In the genomic region with DNA sequence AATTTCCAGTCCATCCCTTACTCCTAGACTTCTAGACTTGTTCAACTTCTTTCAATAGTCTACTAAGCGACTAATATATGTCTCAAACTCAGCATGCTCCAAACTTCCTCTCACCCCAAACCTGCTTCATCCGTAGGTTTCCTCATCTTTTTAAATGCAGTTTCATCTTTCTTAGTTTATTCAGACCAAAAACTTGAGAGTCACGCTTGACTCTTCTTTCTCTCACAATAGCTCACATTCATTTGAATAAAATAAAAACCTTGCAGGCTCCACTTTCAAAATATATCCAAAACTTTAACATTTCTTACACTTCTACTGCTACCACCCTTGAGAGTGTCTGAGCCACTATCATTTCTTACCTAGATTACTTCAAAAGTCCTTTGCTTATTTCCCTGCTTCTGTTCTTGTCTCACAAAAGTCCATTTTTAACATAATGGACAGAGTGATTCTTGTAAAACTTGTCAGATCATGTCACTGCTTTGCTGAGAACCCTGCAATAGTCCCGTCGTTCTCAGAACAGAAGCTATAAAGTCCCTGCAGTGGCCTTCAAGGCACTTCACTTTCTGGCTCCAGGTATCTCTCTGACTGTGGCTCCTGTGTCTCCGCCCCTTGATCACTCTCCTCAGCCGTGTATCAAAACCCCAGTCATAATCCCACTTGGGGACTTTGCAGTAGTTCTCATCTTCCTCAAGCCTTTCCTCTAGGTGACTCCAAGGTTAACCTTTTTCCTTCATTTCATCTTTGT, we compare ENCODE assay signal across 20 cellular contexts.
DNase-seq lines count a peak whose midpoint lies in the region; ATAC-seq and TF ChIP-seq lines count a peak whose summit lies in the region.
"Had no signal": no experiment of that assay in that cellular context is flagged by ENCODE, and none has a peak within 500 bp of the region (broad histone marks: within the 10 kb centered on the region; RNA-seq: fewer than 3 reads in every experiment).

No MANE protein-coding gene starts in this region.

- peaks cover 3% of the 10 kb centered on the region for H3K27me3 Mint-ChIP-seq in GM23338 (ENCODE audit: insufficient read depth, low read depth, poor library complexity)
- H3K27me3 Mint-ChIP-seq in naive B cell: no peaks in the 10 kb centered on the region
- H3K27me3 Mint-ChIP-seq in endodermal cell (ENCODE audit: insufficient read depth): no peaks in the 10 kb centered on the region
- H3K27me3 Mint-ChIP-seq: CD4-positive, alpha-beta T cell had no signal

- H3K9me3 ChIP-seq in endodermal cell (ENCODE audit: control insufficient read depth, low read length): no peaks in the 10 kb centered on the region
- H3K9me3 ChIP-seq: breast epithelium, suprapubic skin had no signal

- H4K20me1 ChIP-seq in GM23338 (replicated peaks; ENCODE audit: insufficient read depth): no peaks in the 10 kb centered on the region

- no peaks in the 10 kb centered on the region for H3K79me2 ChIP-seq in GM23338 (replicated peaks; ENCODE audit: insufficient read depth)

- no peak overlapping the region for H3K27ac ChIP-seq in GM23338 (ENCODE audit: low read depth)
- H3K27ac ChIP-seq in endodermal cell (ENCODE audit: low read depth, low read length): no peak overlapping the region
- H3K27ac ChIP-seq: breast epithelium, KMS-11, suprapubic skin had no signal

- H3K36me3 ChIP-seq in GM23338 (ENCODE audit: insufficient read depth) (no peaks in the 10 kb centered on the region), endodermal cell (ENCODE audit: control insufficient read depth, insufficient read depth, low read length) (no peaks in the 10 kb centered on the region)
- H3K36me3 ChIP-seq: breast epithelium, suprapubic skin had no signal

- ATAC-seq in GM18867 (IDR thresholded peaks at IDR 0.05; ENCODE audit: unreplicated experiment) (peak; percentile 54), GM23338 (no peak), HG03354 (IDR thresholded peaks at IDR 0.05; ENCODE audit: poor library complexity, severe bottlenecking, unreplicated experiment) (peak; percentile 76), naive B cell (ENCODE audit: low read depth in 2 of 2) (no peak)
- ATAC-seq: left ventricle myocardium superior had no signal

- H3K27me3 ChIP-seq in GM23338 (ENCODE audit: insufficient read depth) (no peaks in the 10 kb centered on the region), endodermal cell (ENCODE audit: control insufficient read depth, insufficient read depth, low read length, poor library complexity, severe bottlenecking) (no peaks in the 10 kb centered on the region)
- H3K27me3 ChIP-seq: breast epithelium, suprapubic skin had no signal

- H3K9me2 ChIP-seq in GM23338 (ENCODE audit: insufficient read depth): no peaks in the 10 kb centered on the region

- 0 out of 2 replicates have a peak overlapping the region, but pooled peaks have one; percentile 24 for H2AFZ ChIP-seq in GM23338

- TF ChIP-seq CTCF in GM23338 (conservative IDR thresholded peaks at IDR 0.05; ENCODE audit: low read depth in 2 of 2): no peak
- no peak for TF ChIP-seq CTCF in endodermal cell (conservative IDR thresholded peaks at IDR 0.05)

- H3K4me3 Mint-ChIP-seq in GM23338 (no peak overlapping the region), naive B cell (peak overlapping the region in 1 of 8 donors; percentile 78), endodermal cell (no peak overlapping the region)
- H3K4me3 Mint-ChIP-seq: CD4-positive, alpha-beta T cell; immature natural killer cell had no signal

- DNase-seq in GM23338 (ENCODE audit: low spot score) (no peak), naive B cell (no peak), AG08396 (ENCODE audit: low spot score) (no peak), SW480 (ENCODE audit: low spot score) (no peak), endodermal cell (no peak)
- no peak for DNase-seq in activated CD4-positive, alpha-beta T cell treated with anti-CD3 and anti-CD28 coated beads for 4 hours
- DNase-seq: activated gamma-delta T cell; CD4-positive, alpha-beta T cell; DMS53; immature natural killer cell; left ventricle myocardium superior; NCI-H1092; NCI-H510A treated with DMSO at 0.1 percent for 48 hours; nucleus accumbens; stimulated activated CD4-positive, alpha-beta T cell treated with anti-CD3 and anti-CD28 coated beads, Interleukin-12 subunit alpha, Interleukin-12 subunit beta, amount 100 ng/mL, for 4 hours had no signal

- no peak overlapping the region for H3K4me3 ChIP-seq in GM23338
- H3K4me3 ChIP-seq in endodermal cell (ENCODE audit: low read length): no peak overlapping the region
- H3K4me3 ChIP-seq: breast epithelium, suprapubic skin had no signal

- H3K36me3 Mint-ChIP-seq in GM23338 (ENCODE audit: low read depth) (no peaks in the 10 kb centered on the region), naive B cell (peaks cover 27 to 36% of the 10 kb centered on the region in 2 donors), endodermal cell (ENCODE audit: low read depth) (no peaks in the 10 kb centered on the region)
- H3K36me3 Mint-ChIP-seq: immature natural killer cell had no signal

- no peak overlapping the region for H3K9ac ChIP-seq in endodermal cell (ENCODE audit: extremely low read depth, low read length, poor library complexity, severe bottlenecking)
- H3K9ac ChIP-seq: KMS-11 had no signal

- H3K4me1 Mint-ChIP-seq in GM23338 (no peaks in the 10 kb centered on the region), naive B cell (peaks cover 16 to 60% (median 33%) of the 10 kb centered on the region in 3 donors), endodermal cell (peaks cover 7% of the 10 kb centered on the region)
- H3K4me1 Mint-ChIP-seq: immature natural killer cell had no signal

- no peaks in the 10 kb centered on the region for H3K4me1 ChIP-seq in GM23338 (ENCODE audit: insufficient read depth)
- H3K4me1 ChIP-seq in endodermal cell (ENCODE audit: control insufficient read depth, insufficient read depth, low read length): no peaks in the 10 kb centered on the region
- H3K4me1 ChIP-seq: breast epithelium had no signal

- H3K27ac Mint-ChIP-seq in GM23338: no peak overlapping the region
- peak overlapping the region in 5 of 6 donors; percentile 21 to 86 (median 71) for H3K27ac Mint-ChIP-seq in naive B cell
- H3K27ac Mint-ChIP-seq in endodermal cell: no peak overlapping the region
- H3K27ac Mint-ChIP-seq: CD4-positive, alpha-beta T cell; immature natural killer cell had no signal

- H3K4me2 ChIP-seq in GM23338: no peak overlapping the region
- H3K4me2 ChIP-seq: KMS-11 had no signal

- H3K9me3 Mint-ChIP-seq in GM23338: no peaks in the 10 kb centered on the region
- no peaks in the 10 kb centered on the region for H3K9me3 Mint-ChIP-seq in naive B cell
- H3K9me3 Mint-ChIP-seq in endodermal cell: no peaks in the 10 kb centered on the region
- H3K9me3 Mint-ChIP-seq: CD4-positive, alpha-beta T cell had no signal

- H3F3A ChIP-seq in GM23338 (replicated peaks; ENCODE audit: low read depth): no peaks in the 10 kb centered on the region

- WGBS in endodermal cell (ENCODE audit: insufficient coverage in 1 of 2, insufficient read length in 1 of 2), 2 experiments: 87 to 91% methylated on average over 7 of the region's 7 CpGs

TF ChIP-seq in GM23338, 12 proteins besides CTCF, POLR2A, EP300 and RAD21 (continues in another document):
- no peak for TF ChIP-seq CREB1 (CRISPR knock-in tag; IDR thresholded peaks at IDR 0.05; ENCODE audit: low read depth)
- no peak for TF ChIP-seq NANOG (IDR thresholded peaks at IDR 0.05; ENCODE audit: borderline replicate concordance)
- TF ChIP-seq ZNF114 (CRISPR knock-in tag; IDR thresholded peaks at IDR 0.05): no peak
- TF ChIP-seq EZH2phosphoT487 (IDR thresholded peaks at IDR 0.05; ENCODE audit: unreplicated experiment): no peak
- TF ChIP-seq ZNF331 (CRISPR knock-in tag; IDR thresholded peaks at IDR 0.05; ENCODE audit: low read depth): no peak
- no peak for TF ChIP-seq STAT1 (IDR thresholded peaks at IDR 0.05; ENCODE audit: unreplicated experiment)

Comparison
In these comparisons a context has a peak if more than half of its experiments do, and no peak if none do; other contexts are left out.
1. ATAC-seq: peak in GM18867 (single experiment) and HG03354 (single experiment); none in GM23338 (single experiment) and naive B cell (0 of 2).
2. H3K27ac Mint-ChIP-seq: peak in naive B cell (5 of 6); none in GM23338 (single experiment) and endodermal cell (single experiment).